19 cellular contexts compared by ENCODE assay signal in genomic region chr2:163255086-163255485, GRCh38.
A peak's percentile ranks its signal among the peaks of the same experiment; 100 is the strongest.
DNase-seq lines count a peak whose midpoint lies in the region; TF ChIP-seq lines count a peak whose summit lies in the region.
"Had no signal": no experiment of that assay in that cellular context is flagged by ENCODE, and none has a peak within 500 bp of the region (broad histone marks: within the 10 kb centered on the region; RNA-seq: fewer than 3 reads in every experiment).

No MANE protein-coding gene starts in this region.

- H3K4me1 ChIP-seq in mammary epithelial cell (ENCODE audit: insufficient read depth, low read length) (peaks cover 3% of the 10 kb centered on the region), mesenchymal stem cell (ENCODE audit: control insufficient read depth, insufficient read depth, low read depth, low read length) (no peaks in the 10 kb centered on the region)
- H3K4me1 ChIP-seq: BLaER1 treated with 17β-estradiol and CSF1 and Interleukin-3, amounts not matched to agents 10 nM and 100 nM had no signal

- no peak overlapping the region for H4K8ac ChIP-seq in mesenchymal stem cell (ENCODE audit: low read length)

- H3K4ac ChIP-seq in mesenchymal stem cell (ENCODE audit: low read depth in 1 of 2, low read length in 2 of 2) = no peak overlapping the region

- H3K79me2 ChIP-seq in mammary epithelial cell (ENCODE audit: insufficient read depth, low read length) = no peaks in the 10 kb centered on the region

- H4K20me1 ChIP-seq in mammary epithelial cell (ENCODE audit: insufficient read depth, low read length) = no peaks in the 10 kb centered on the region
- H4K20me1 ChIP-seq: BLaER1 treated with 17β-estradiol and CSF1 and Interleukin-3, amounts not matched to agents 10 nM and 100 nM had no signal

- H3K9me3 ChIP-seq in mammary epithelial cell (replicated peaks; ENCODE audit: insufficient read depth, low read length) (no peaks in the 10 kb centered on the region), mesenchymal stem cell (ENCODE audit: control insufficient read depth, low read length) (no peaks in the 10 kb centered on the region)
- H3K9me3 ChIP-seq: BLaER1 treated with 17β-estradiol and CSF1 and Interleukin-3, amounts not matched to agents 10 nM and 100 nM had no signal

- no peak overlapping the region for H2BK5ac ChIP-seq in mesenchymal stem cell (ENCODE audit: low read depth, low read length, poor library complexity, severe bottlenecking)

- no peak overlapping the region for H3K14ac ChIP-seq in mesenchymal stem cell (ENCODE audit: low read length in 2 of 2)

- in situ Hi-C loops in Caki2 (cut with HindIII; ENCODE audit: low pct_unique_long_range_greater_than_20kb, low sequenced_read_pairs) = no loop called here
- in situ Hi-C loops in mammary epithelial cell (cut with MboI; ENCODE audit: low sequenced_read_pairs in 2 of 2) = no loop called here

- no peak overlapping the region for H2BK120ac ChIP-seq in mesenchymal stem cell (ENCODE audit: low read depth, low read length)

- DNase-seq in Caki2 (ENCODE audit: low read depth) (peak; percentile 3), M059J (ENCODE audit: low read depth) (peak; percentile 18), mammary epithelial cell (peak; percentile 10), iris pigment epithelial cell (ENCODE audit: low read depth) (peak; percentile 30), iPS-NIHi7 (ENCODE audit: extremely low spot score) (no peak), mesenchymal stem cell (no peak), NCI-H345 (lab: John Stamatoyannopoulos, UW) (no peak)
- no peak for DNase-seq in stimulated activated naive CD4-positive, alpha-beta T cell treated with Interleukin-2 at 50 U/mL for 16 hours (lab: John Stamatoyannopoulos, UW)
- DNase-seq: CD4-positive, CD25-positive, alpha-beta regulatory T cell; CD8-positive, alpha-beta memory T cell; COR-L47; DMS153; DMS79; GDM1; H7; HFFc6; IMR-90 had no signal

- no peak overlapping the region for H3K18ac ChIP-seq in mesenchymal stem cell (ENCODE audit: low read depth in 1 of 2, low read length in 2 of 2)

- no peak overlapping the region for H2AK5ac ChIP-seq in mesenchymal stem cell (ENCODE audit: low read length, severe bottlenecking)

- H3K79me1 ChIP-seq in mesenchymal stem cell (replicated peaks; ENCODE audit: low read length, poor library complexity, severe bottlenecking) = no peaks in the 10 kb centered on the region

- no peak overlapping the region for H3K23ac ChIP-seq in mesenchymal stem cell (ENCODE audit: low read length in 2 of 2)

- H3K4me2 ChIP-seq in mammary epithelial cell (ENCODE audit: insufficient read depth, low read depth, low read length) (no peak overlapping the region), mesenchymal stem cell (ENCODE audit: low read length, poor library complexity, severe bottlenecking) (no peak overlapping the region)
- H3K4me2 ChIP-seq: BLaER1 treated with 17β-estradiol and CSF1 and Interleukin-3, amounts not matched to agents 10 nM and 100 nM; GM23338 had no signal

- H3K4me3 ChIP-seq in mammary epithelial cell (replicated peaks in 1 of 3; ENCODE audit: insufficient read depth in 1 of 3, low read depth in 2 of 3, low read length in 3 of 3) (no peak overlapping the region), mesenchymal stem cell (ENCODE audit: insufficient read depth in 1 of 2, low read depth in 1 of 2, low read length in 2 of 2) (no peak overlapping the region)
- H3K4me3 ChIP-seq: BLaER1 treated with 17β-estradiol and CSF1 and Interleukin-3, amounts not matched to agents 10 nM and 100 nM; GM23338 had no signal

- intact Hi-C loops in mammary epithelial cell (cut with micrococcal nuclease) = no loop called here

- CTCF ChIA-PET in mammary epithelial cell (lab: Charles Lee; ENCODE audit: low non-redundant PET) = no interaction called here

- H2AFZ ChIP-seq in mammary epithelial cell (ENCODE audit: low read depth, low read length) (no peak overlapping the region), mesenchymal stem cell (ENCODE audit: low read depth, low read length) (no peak overlapping the region)
- H2AFZ ChIP-seq: GM23338 had no signal

- H3K9ac ChIP-seq in mammary epithelial cell (ENCODE audit: insufficient read depth, low read length) (no peak overlapping the region), mesenchymal stem cell (ENCODE audit: low read length) (no peak overlapping the region)
- H3K9ac ChIP-seq: BLaER1 treated with 17β-estradiol and CSF1 and Interleukin-3, amounts not matched to agents 10 nM and 100 nM had no signal

- no peaks in the 10 kb centered on the region for H3K27me3 ChIP-seq in mammary epithelial cell (ENCODE audit: insufficient read depth, low read length)
- no peaks in the 10 kb centered on the region for H3K27me3 ChIP-seq in mesenchymal stem cell (ENCODE audit: control insufficient read depth in 1 of 2, insufficient read depth in 1 of 2, low read length in 2 of 2)
- H3K27me3 ChIP-seq: BLaER1 treated with 17β-estradiol and CSF1 and Interleukin-3, amounts not matched to agents 10 nM and 100 nM had no signal

- H4K91ac ChIP-seq in mesenchymal stem cell (ENCODE audit: low read length) = no peak overlapping the region

- no TSS peak for BruUV-seq in mammary epithelial cell (replicated peaks; lab: Mats Ljungman, UMichigan)

- H3K36me3 ChIP-seq in mammary epithelial cell (ENCODE audit: insufficient read depth, low read length) = no peaks in the 10 kb centered on the region
- no peaks in the 10 kb centered on the region for H3K36me3 ChIP-seq in mesenchymal stem cell (ENCODE audit: control insufficient read depth in 1 of 2, insufficient read depth in 2 of 2, low read depth in 1 of 2, low read length in 2 of 2)
- H3K36me3 ChIP-seq: BLaER1 treated with 17β-estradiol and CSF1 and Interleukin-3, amounts not matched to agents 10 nM and 100 nM had no signal

- H2BK15ac ChIP-seq in mesenchymal stem cell (ENCODE audit: low read depth, poor library complexity, severe bottlenecking) = no peak overlapping the region

- H3K27ac ChIP-seq in mammary epithelial cell (ENCODE audit: insufficient read depth, low read depth, low read length) = no peak overlapping the region
- no peak overlapping the region for H3K27ac ChIP-seq in mesenchymal stem cell (ENCODE audit: low read length, poor library complexity, severe bottlenecking)
- H3K27ac ChIP-seq: BLaER1 treated with 17β-estradiol and CSF1 and Interleukin-3, amounts not matched to agents 10 nM and 100 nM had no signal

- TF ChIP-seq CTCF in mammary epithelial cell (conservative IDR thresholded peaks at IDR 0.05 in 1 of 2, IDR thresholded peaks at IDR 0.05 in 1 of 2; ENCODE audit: extremely low read depth in 1 of 2, insufficient read depth in 1 of 2, low read depth in 1 of 2, low read length in 2 of 2) = no peak

- H2BK12ac ChIP-seq in mesenchymal stem cell (ENCODE audit: low read length in 2 of 2) = no peak overlapping the region

- dilution Hi-C loops in mammary epithelial cell (cut with HindIII; ENCODE audit: low sequenced_read_pairs) = no loop called here

Comparison
In these comparisons a context has a peak if more than half of its experiments do, and no peak if none do; other contexts are left out.
1. DNase-seq: peak in Caki2 (single experiment), M059J (single experiment), mammary epithelial cell (single experiment) and iris pigment epithelial cell (single experiment); none in stimulated activated naive CD4-positive, alpha-beta T cell treated with Interleukin-2 at 50 U/mL for 16 hours (single experiment), iPS-NIHi7 (single experiment), mesenchymal stem cell (single experiment) and NCI-H345 (single experiment).